ENCODE assay signal across 8 cellular contexts in the genomic region with DNA sequence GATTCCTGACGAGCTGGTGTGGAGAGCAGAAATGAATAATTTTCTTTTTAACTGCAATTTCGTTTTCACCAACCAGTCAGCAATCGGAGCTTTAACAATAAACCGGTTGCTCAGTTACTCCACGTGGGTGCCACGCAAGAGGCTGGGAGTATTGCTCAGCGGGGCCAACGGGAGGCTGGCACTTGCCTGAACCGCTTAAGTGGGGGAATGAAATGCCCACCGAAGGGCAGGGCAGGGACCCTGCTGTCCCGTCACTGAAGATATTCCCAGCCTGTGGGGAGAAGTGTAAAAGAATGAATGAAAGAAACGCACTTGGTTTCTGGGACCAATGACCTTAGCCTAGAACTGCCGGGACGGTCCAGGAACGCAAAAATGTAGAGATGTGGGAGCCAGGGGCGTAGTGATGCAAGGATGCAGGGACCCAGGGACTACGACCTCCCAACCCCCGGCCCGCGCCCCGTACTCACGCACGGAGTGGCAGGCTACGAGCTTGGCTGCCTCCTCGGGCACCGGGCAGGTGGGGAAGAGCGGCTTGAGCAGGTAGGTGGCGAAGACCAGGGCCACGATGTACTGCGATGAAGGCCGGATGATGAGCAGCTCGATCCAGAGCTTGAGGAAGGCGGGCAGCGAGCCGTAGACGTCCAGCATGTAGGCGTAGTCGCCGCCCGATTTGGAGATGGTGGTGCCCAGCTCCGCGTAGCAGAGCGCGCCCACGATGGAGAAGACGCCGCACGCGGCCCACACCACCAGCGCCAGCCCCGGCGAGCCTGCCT.
DNase-seq lines count a peak whose midpoint lies in the region; ATAC-seq and TF ChIP-seq lines count a peak whose summit lies in the region.
"Not testable (repeated sequence)": the region's sequence is repeated elsewhere in the genome, so short reads cannot be mapped to it uniquely, and the experiment has no call there.

No MANE protein-coding gene starts in this region.

- H3K4me3 ChIP-seq in GM06990 (replicated peaks; ENCODE audit: low read depth, low read length) = peak overlapping the region; percentile 84
- peak overlapping the region; percentile 96 for H3K4me3 ChIP-seq in NT2/D1 (ENCODE audit: insufficient read length, low read depth)
- H3K4me3 ChIP-seq in dorsolateral prefrontal cortex = peak overlapping the region; percentile 55 to 99 (median 85)
- peak overlapping the region; percentile 59 to 81 (median 72) for H3K4me3 ChIP-seq in thyroid gland (replicated peaks in 1 of 3)

- H3K36me3 ChIP-seq in GM06990 (ENCODE audit: control insufficient read depth, insufficient read depth, low read length); thyroid gland: not testable (repeated sequence)
- peaks cover 31% of the 10 kb centered on the region for H3K36me3 ChIP-seq in NT2/D1 (ENCODE audit: insufficient read depth, insufficient read length, low read length)

- H3K4me1 Mint-ChIP-seq in immature natural killer cell (peaks cover 24 to 26% of the 10 kb centered on the region in 2 donors), osteocyte (ENCODE audit: unreplicated experiment) (peaks cover 47% of the 10 kb centered on the region)

- peak overlapping the region in 58 of 59 donors; percentile 5 to 99 (median 91) for H3K27ac ChIP-seq in dorsolateral prefrontal cortex
- H3K27ac ChIP-seq in thyroid gland = peak overlapping the region in 2 of 3 donors; percentile 29 to 79

- TF ChIP-seq CTCF in GM06990 (IDR thresholded peaks at IDR 0.05; ENCODE audit: insufficient read depth, low read length, poor library complexity, severe bottlenecking); dorsolateral prefrontal cortex (IDR thresholded peaks at IDR 0.05 in 54 of 56, conservative IDR thresholded peaks at IDR 0.05 in 2 of 56; ENCODE audit: low read depth in 1 of 56, partially characterized antibody in 56 of 56); osteocyte (IDR thresholded peaks at IDR 0.05); thyroid gland (IDR thresholded peaks at IDR 0.05): not testable (repeated sequence)

- not testable (repeated sequence) for H3K9me3 ChIP-seq in NT2/D1 (ENCODE audit: insufficient read depth, low read length); thyroid gland

- DNase-seq in GM06990 (ENCODE audit: extremely low read depth, insufficient read length) (peak; percentile 39), immature natural killer cell (peak in 2 of 3 donors; percentile 52 to 61)
- DNase-seq in NT2/D1 (ENCODE audit: low read depth, low spot score); dorsolateral prefrontal cortex; osteocyte (ENCODE audit: extremely low spot score, unreplicated experiment); thyroid gland: not testable (repeated sequence)
- peak; percentile 58 for DNase-seq in activated T-cell treated with anti-CD3 and anti-CD28 coated beads, Interleukin-2, amount 50 U/mL, for 1 hour

- H3K27me3 Mint-ChIP-seq in immature natural killer cell (ENCODE audit: low read depth in 3 of 3) = peaks cover 7 to 24% (median 16%) of the 10 kb centered on the region in 3 donors
- H3K27me3 Mint-ChIP-seq in osteocyte (ENCODE audit: unreplicated experiment) = not testable (repeated sequence)

- not testable (repeated sequence) for TF ChIP-seq POLR2A in thyroid gland (IDR thresholded peaks at IDR 0.05)

- peaks cover 13% of the 10 kb centered on the region for H3K4me1 ChIP-seq in NT2/D1 (ENCODE audit: insufficient read depth, insufficient read length)
- peaks cover 0 to 14% of the 10 kb centered on the region in 2 donors for H3K4me1 ChIP-seq in thyroid gland

- peak; percentile 5 for ATAC-seq in HG02642 (IDR thresholded peaks at IDR 0.05; ENCODE audit: poor library complexity, unreplicated experiment)

- 0 to 1% methylated on average over 30 to 36 of the region's 52 CpGs for WGBS in thyroid gland, 2 donors

- H3K9ac ChIP-seq in NT2/D1 (ENCODE audit: insufficient read length, low read depth) = peak overlapping the region; percentile 98

- H3K4me3 Mint-ChIP-seq in immature natural killer cell (peak overlapping the region; percentile 93 to 98 (median 94)), osteocyte (ENCODE audit: unreplicated experiment) (peak overlapping the region; percentile 87)

- not testable (repeated sequence) for H3K27me3 ChIP-seq in GM06990 (replicated peaks; ENCODE audit: control insufficient read depth, insufficient read depth, low read length); NT2/D1 (ENCODE audit: insufficient read depth, insufficient read length); dorsolateral prefrontal cortex; thyroid gland

- H3K27ac Mint-ChIP-seq in immature natural killer cell (peak overlapping the region; percentile 92 to 98 (median 97)), osteocyte (ENCODE audit: unreplicated experiment) (peak overlapping the region; percentile 94)

- intact Hi-C loops in dorsolateral prefrontal cortex (cut with DNase I) = loop anchor here (10.0 kb wide), 2 partner anchors 75 to 675 kb away; partner anchors contain the start of gene METTL9 (in 1 of the 2)
- intact Hi-C loops in thyroid gland (cut with DNase I) = loop anchor here (10.0 kb wide), 2 partner anchors 55 to 365 kb away; partner anchors contain the start of genes DNAH3 and LDAF1

- not testable (repeated sequence) for H3K36me3 Mint-ChIP-seq in immature natural killer cell; osteocyte (ENCODE audit: unreplicated experiment)

- H3K9me3 Mint-ChIP-seq in immature natural killer cell; osteocyte (ENCODE audit: unreplicated experiment): not testable (repeated sequence)
